In genomic region chr18:11927497-11927896, GRCh38 we compare ENCODE assay signal across 27 cellular contexts. TPM values are rescaled to one million over a fixed set of nuclear protein-coding genes. Genes with fewer than 3 reads are reported as not detected.
DNase-seq lines count a peak whose midpoint lies in the region; TF ChIP-seq lines count a peak whose summit lies in the region.
"Had no signal": no experiment of that assay in that cellular context is flagged by ENCODE, and none has a peak within 500 bp of the region (broad histone marks: within the 10 kb centered on the region; RNA-seq: fewer than 3 reads in every experiment).

No MANE protein-coding gene starts in this region.

- no peaks in the 10 kb centered on the region for H3K9me3 Mint-ChIP-seq in MCF 10A (ENCODE audit: unreplicated experiment)
- H3K9me3 Mint-ChIP-seq: CD8-positive, alpha-beta T cell had no signal

- no peaks in the 10 kb centered on the region for H3K4me1 Mint-ChIP-seq in MCF 10A (ENCODE audit: insufficient read depth, unreplicated experiment)
- H3K4me1 Mint-ChIP-seq: B cell had no signal

- BruUV-seq in MCF 10A (replicated peaks; lab: Mats Ljungman, UMichigan) (no TSS peak), mammary epithelial cell (replicated peaks; lab: Mats Ljungman, UMichigan) (no TSS peak)

- no peak overlapping the region for H2AFZ ChIP-seq in mammary epithelial cell (ENCODE audit: low read depth, low read length)

- intact Hi-C loops in MCF 10A (cut with micrococcal nuclease): no loop called here
- intact Hi-C loops in mammary epithelial cell (cut with micrococcal nuclease): no loop called here

- TF ChIP-seq CTCF in MCF 10A (IDR thresholded peaks at IDR 0.05; ENCODE audit: unreplicated experiment): no peak
- no peak for TF ChIP-seq CTCF in mammary epithelial cell (conservative IDR thresholded peaks at IDR 0.05 in 1 of 2, IDR thresholded peaks at IDR 0.05 in 1 of 2; ENCODE audit: extremely low read depth in 1 of 2, insufficient read depth in 1 of 2, low read depth in 1 of 2, low read length in 2 of 2)
- TF ChIP-seq CTCF in fibroblast of pulmonary artery (IDR thresholded peaks at IDR 0.05; ENCODE audit: low read length, missing control alignments): no peak

- H3K9me3 ChIP-seq in mammary epithelial cell (replicated peaks; ENCODE audit: insufficient read depth, low read length) (no peaks in the 10 kb centered on the region), mesodermal cell (ENCODE audit: control insufficient read depth, low read length) (no peaks in the 10 kb centered on the region)
- H3K9me3 ChIP-seq: SJSA1 had no signal

- H3K27ac Mint-ChIP-seq in MCF 10A (ENCODE audit: low read depth, unreplicated experiment): no peak overlapping the region
- H3K27ac Mint-ChIP-seq: B cell; CD8-positive, alpha-beta T cell had no signal

- H3K4me2 ChIP-seq in mammary epithelial cell (ENCODE audit: insufficient read depth, low read depth, low read length): no peak overlapping the region

- CTCF ChIA-PET in MCF 10A (lab: Yijun Ruan, JAX) (interaction anchor here (0.7 to 4.9 kb wide), 4 partner anchors 10 to 194 kb away, joined by 3 to 31 read pairs (median 15); no protein-coding TSS in a partner anchor), mammary epithelial cell (lab: Charles Lee; ENCODE audit: low non-redundant PET) (no interaction called here)

- dilution Hi-C loops in mammary epithelial cell (cut with HindIII; ENCODE audit: low sequenced_read_pairs): no loop called here

- H3K9ac ChIP-seq in mammary epithelial cell (ENCODE audit: insufficient read depth, low read length): no peak overlapping the region

- H3K4me3 ChIP-seq in mammary epithelial cell (replicated peaks in 1 of 3; ENCODE audit: insufficient read depth in 1 of 3, low read depth in 2 of 3, low read length in 3 of 3) (no peak overlapping the region), fibroblast of pulmonary artery (replicated peaks; ENCODE audit: low read depth, low read length) (no peak overlapping the region), mesodermal cell (ENCODE audit: extremely low read depth, insufficient read depth, low read length, poor library complexity, severe bottlenecking) (no peak overlapping the region)
- H3K4me3 ChIP-seq: SJSA1 had no signal

- no peak overlapping the region for H3K4me3 Mint-ChIP-seq in MCF 10A (ENCODE audit: unreplicated experiment)
- H3K4me3 Mint-ChIP-seq: B cell; CD8-positive, alpha-beta T cell had no signal

- no peaks in the 10 kb centered on the region for H3K4me1 ChIP-seq in mammary epithelial cell (ENCODE audit: insufficient read depth, low read length)
- H3K4me1 ChIP-seq in mesodermal cell (ENCODE audit: control insufficient read depth, insufficient read depth, low read length, poor library complexity, severe bottlenecking): peaks cover 15% of the 10 kb centered on the region

- no peaks in the 10 kb centered on the region for H3K36me3 Mint-ChIP-seq in MCF 10A (ENCODE audit: insufficient read depth, unreplicated experiment)
- H3K36me3 Mint-ChIP-seq: CD8-positive, alpha-beta T cell had no signal

- H3K36me3 ChIP-seq in mammary epithelial cell (ENCODE audit: insufficient read depth, low read length) (no peaks in the 10 kb centered on the region), mesodermal cell (ENCODE audit: control insufficient read depth, insufficient read depth, low read length) (no peaks in the 10 kb centered on the region)
- H3K36me3 ChIP-seq: SJSA1 had no signal

- H3K27me3 ChIP-seq in mammary epithelial cell (ENCODE audit: insufficient read depth, low read length): no peaks in the 10 kb centered on the region
- H3K27me3 ChIP-seq: SJSA1 had no signal

- POLR2A ChIA-PET in MCF 10A (lab: Yijun Ruan, JAX): interaction anchor here (1.4 kb wide), 1 partner anchor 19 kb away, joined by 6 read pairs; the partner anchor contains the start of gene MPPE1

- no peaks in the 10 kb centered on the region for H3K79me2 ChIP-seq in mammary epithelial cell (ENCODE audit: insufficient read depth, low read length)

- DNase-seq in MCF 10A (ENCODE audit: unreplicated experiment) (peak; percentile 20), mammary epithelial cell (no peak), fibroblast of pulmonary artery (ENCODE audit: low read depth) (peak; percentile 28), kidney tubule cell (ENCODE audit: low spot score) (no peak), NCI-H345 (lab: John Stamatoyannopoulos, UW) (no peak), activated T-cell treated with anti-CD3 and anti-CD28 coated beads for 4 hours (no peak), DMS53 treated with DMSO at 0.1 percent for 48 hours (lab: John Stamatoyannopoulos, UW; ENCODE audit: unreplicated experiment) (no peak)
- DNase-seq: Caco-2; CD8-positive, alpha-beta T cell; DMS 273 treated with DMSO at 0.1 percent for 48 hours; DMS79 treated with DMSO at 0.1 percent for 48 hours; Karpas-422; NCI-H1092 treated with DMSO at 0.1 percent for 48 hours; NCI-H1436 treated with DMSO at 0.1 percent for 48 hours; NCI-H187 treated with DMSO at 0.1 percent for 48 hours; NCI-H2107; NCI-H446; NCI-H526; NCI-H82; NK-92 treated with Interleukin-12 subunit alpha and Interleukin-12 subunit beta, amount 100 ng/mL, for 24 hours; PC-3; Right ventricle myocardium superior had no signal

- H3K27ac ChIP-seq in mammary epithelial cell (ENCODE audit: insufficient read depth, low read depth, low read length) (no peak overlapping the region), mesodermal cell (ENCODE audit: low read depth, low read length, severe bottlenecking) (peak overlapping the region; percentile 63)
- H3K27ac ChIP-seq: 22Rv1, C4-2B, SJSA1 had no signal

- WGBS in mammary epithelial cell (ENCODE audit: low coverage, missing lambda C conversion rate): 13% methylated on average over 1 of the region's 1 CpG
- WGBS in mesodermal cell (ENCODE audit: insufficient coverage in 2 of 2), 2 experiments: 0% methylated on average over 1 of the region's 1 CpG

- no peaks in the 10 kb centered on the region for H3K27me3 Mint-ChIP-seq in MCF 10A (ENCODE audit: insufficient read depth, unreplicated experiment)

- in situ Hi-C loops in mammary epithelial cell (cut with MboI; ENCODE audit: low sequenced_read_pairs in 2 of 2): no loop called here

- H4K20me1 ChIP-seq in mammary epithelial cell (ENCODE audit: insufficient read depth, low read length): no peaks in the 10 kb centered on the region

RNA-seq across cellular contexts. Expression of gene MPPE1, which starts 19.4 kb away (rescaled TPM):
- total RNA-seq in MCF 10A (2022) (15.7 and 24.7 TPM in 2 replicates), mammary epithelial cell (10 to 100 TPM; 27.2 to 33.6 TPM)
- 10.2 TPM for polyA plus RNA-seq in mammary epithelial cell
- polyA minus RNA-seq in mammary epithelial cell: 29.1 TPM
- 20.6 TPM for polyA plus RNA-seq in mesodermal cell (2013, experiment 1 of 2)
- polyA plus RNA-seq in mesodermal cell (2013, experiment 2 of 2): 21.3 TPM

RNA-seq across cellular contexts. Expression of gene IMPA2, which starts 53.8 kb away (rescaled TPM):
- total RNA-seq in MCF 10A (2022) (8.8 and 12.8 TPM in 2 replicates), mammary epithelial cell (10 to 100 TPM; 16.5 to 41.8 TPM)
- polyA plus RNA-seq in mammary epithelial cell: 23.9 TPM
- 33.9 TPM for polyA minus RNA-seq in mammary epithelial cell
- 38.0 TPM for polyA plus RNA-seq in mesodermal cell (2013, experiment 1 of 2)
- polyA plus RNA-seq in mesodermal cell (2013, experiment 2 of 2): 36.4 TPM

Comparison
In these comparisons a context has a peak if more than half of its experiments do, and no peak if none do; other contexts are left out.
1. DNase-seq: peak in MCF 10A (single experiment) and fibroblast of pulmonary artery (single experiment); none in mammary epithelial cell (single experiment), kidney tubule cell (single experiment), NCI-H345 (single experiment), activated T-cell treated with anti-CD3 and anti-CD28 coated beads for 4 hours (single experiment) and DMS53 treated with DMSO at 0.1 percent for 48 hours (single experiment).